1 cellular context compared by ENCODE assay signal in the genomic region with DNA sequence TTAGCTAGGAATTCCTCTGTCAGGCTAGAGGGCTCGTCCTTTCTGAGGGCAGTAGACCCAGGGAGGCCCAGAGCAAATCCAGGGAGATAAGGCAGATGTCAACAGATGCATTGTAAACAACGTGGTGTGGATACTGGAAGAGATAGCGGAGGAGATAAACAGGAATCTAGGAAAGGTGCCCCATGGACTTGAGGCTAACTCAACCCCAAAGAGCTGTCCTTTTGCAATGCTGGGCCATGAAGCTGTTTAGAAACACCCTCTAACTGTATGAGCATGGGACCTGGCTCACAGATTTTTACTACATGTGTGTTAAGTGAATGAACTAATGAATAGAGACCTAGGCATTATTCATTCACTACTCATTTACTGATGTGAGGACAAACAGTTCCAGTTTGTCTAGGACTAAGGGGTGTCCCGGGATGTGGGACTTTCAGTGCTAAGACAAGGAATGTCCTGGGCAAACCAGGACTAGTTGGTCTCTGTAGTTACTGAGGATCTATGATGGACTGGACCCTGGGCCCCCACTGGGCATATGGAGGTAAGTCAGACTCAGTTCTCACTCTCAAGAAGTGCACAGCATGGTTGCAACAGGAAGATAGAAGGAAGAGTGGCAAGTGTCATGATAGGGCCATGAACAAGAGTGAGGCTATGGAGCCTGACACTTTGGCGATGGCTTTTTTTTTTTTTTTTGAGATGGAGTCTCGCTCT.
A peak's percentile ranks its signal among the peaks of the same experiment; 100 is the strongest.
TF ChIP-seq lines count a peak whose summit lies in the region.

No MANE protein-coding gene starts in this region.

TF ChIP-seq in HepG2, 621 proteins besides CTCF, POLR2A, EP300 and RAD21 (continued from another document and continues in another):
- TF ChIP-seq, protein P1, sequence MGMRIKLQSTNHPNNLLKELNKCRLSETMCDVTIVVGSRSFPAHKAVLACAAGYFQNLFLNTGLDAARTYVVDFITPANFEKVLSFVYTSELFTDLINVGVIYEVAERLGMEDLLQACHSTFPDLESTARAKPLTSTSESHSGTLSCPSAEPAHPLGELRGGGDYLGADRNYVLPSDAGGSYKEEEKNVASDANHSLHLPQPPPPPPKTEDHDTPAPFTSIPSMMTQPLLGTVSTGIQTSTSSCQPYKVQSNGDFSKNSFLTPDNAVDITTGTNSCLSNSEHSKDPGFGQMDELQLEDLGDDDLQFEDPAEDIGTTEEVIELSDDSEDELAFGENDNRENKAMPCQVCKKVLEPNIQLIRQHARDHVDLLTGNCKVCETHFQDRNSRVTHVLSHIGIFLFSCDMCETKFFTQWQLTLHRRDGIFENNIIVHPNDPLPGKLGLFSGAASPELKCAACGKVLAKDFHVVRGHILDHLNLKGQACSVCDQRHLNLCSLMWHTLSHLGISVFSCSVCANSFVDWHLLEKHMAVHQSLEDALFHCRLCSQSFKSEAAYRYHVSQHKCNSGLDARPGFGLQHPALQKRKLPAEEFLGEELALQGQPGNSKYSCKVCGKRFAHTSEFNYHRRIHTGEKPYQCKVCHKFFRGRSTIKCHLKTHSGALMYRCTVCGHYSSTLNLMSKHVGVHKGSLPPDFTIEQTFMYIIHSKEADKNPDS (CRISPR knock-in tag; IDR thresholded peaks at IDR 0.05): 0 out of 2 replicates have a peak, but pooled peaks have one; percentile 7
- TF ChIP-seq FOXJ3 (CRISPR knock-in tag; IDR thresholded peaks at IDR 0.05; ENCODE audit: borderline replicate concordance) (peak; percentile 91; the same call in 1 of the 2 replicates), ZNF24 (IDR thresholded peaks at IDR 0.05) (no peak), ZNF230 (CRISPR knock-in tag; IDR thresholded peaks at IDR 0.05) (no peak), ZNF232 (CRISPR knock-in tag; IDR thresholded peaks at IDR 0.05; ENCODE audit: borderline replicate concordance) (no peak), ZNF768 (CRISPR knock-in tag; IDR thresholded peaks at IDR 0.05) (no peak), DMAP1 (CRISPR knock-in tag; IDR thresholded peaks at IDR 0.05) (no peak), ZNF263 (CRISPR knock-in tag; IDR thresholded peaks at IDR 0.05) (0 out of 2 replicates have a peak, but pooled peaks have one; percentile 24), PHB2 (IDR thresholded peaks at IDR 0.05; ENCODE audit: partially characterized antibody) (no peak), ZNF616 (CRISPR knock-in tag; IDR thresholded peaks at IDR 0.05; ENCODE audit: low read depth) (no peak), ZNF607 (CRISPR knock-in tag; IDR thresholded peaks at IDR 0.05; ENCODE audit: borderline replicate concordance) (no peak), DNMT3B (CRISPR knock-in tag; conservative IDR thresholded peaks at IDR 0.05) (no peak), ZBTB1 (CRISPR knock-in tag; IDR thresholded peaks at IDR 0.05; ENCODE audit: borderline replicate concordance) (no peak), ZNF749 (CRISPR knock-in tag; IDR thresholded peaks at IDR 0.05; ENCODE audit: borderline replicate concordance) (no peak), ASH2L (IDR thresholded peaks at IDR 0.05; ENCODE audit: insufficient read length, low read depth, low read length) (peak; percentile 34), KLF15 (CRISPR knock-in tag; IDR thresholded peaks at IDR 0.05; ENCODE audit: borderline replicate concordance) (no peak), SIN3A (IDR thresholded peaks at IDR 0.05; ENCODE audit: borderline replicate concordance, low read depth, low read length) (no peak), ZNF430 (CRISPR knock-in tag; IDR thresholded peaks at IDR 0.05) (no peak), ZFP1 (CRISPR knock-in tag; IDR thresholded peaks at IDR 0.05) (peak; percentile 71; the same call in 1 of the 2 replicates), KLF16 (CRISPR knock-in tag; IDR thresholded peaks at IDR 0.05) (peak in 1 of 2 experiments; percentile 87; a peak in 1 of 4 replicates), ISL2 (CRISPR knock-in tag; IDR thresholded peaks at IDR 0.05) (peak; percentile 87), JUND (CRISPR knock-in tag; IDR thresholded peaks at IDR 0.05) (no peak), ZNF460 (CRISPR knock-in tag; IDR thresholded peaks at IDR 0.05; ENCODE audit: borderline replicate concordance) (no peak; the same call in 1 of the 2 replicates), ZNF562 (CRISPR knock-in tag; IDR thresholded peaks at IDR 0.05; ENCODE audit: borderline replicate concordance) (no peak), ZMYM4 (CRISPR knock-in tag; IDR thresholded peaks at IDR 0.05) (peak; percentile 62; the same call in 1 of the 2 replicates), TEAD3 (CRISPR knock-in tag; optimal IDR thresholded peaks at IDR 0.05; ENCODE audit: borderline replicate concordance) (peak; percentile 61), NFKB2 (CRISPR knock-in tag; IDR thresholded peaks at IDR 0.05; ENCODE audit: borderline replicate concordance) (no peak), ZMYM2 (CRISPR knock-in tag; IDR thresholded peaks at IDR 0.05) (no peak), FOSL1 (CRISPR knock-in tag; IDR thresholded peaks at IDR 0.05; ENCODE audit: borderline replicate concordance) (no peak), THAP11 (CRISPR knock-in tag; IDR thresholded peaks at IDR 0.05) (peak; percentile 55), GLI4 (CRISPR knock-in tag; IDR thresholded peaks at IDR 0.05; ENCODE audit: borderline replicate concordance) (no peak), EED (CRISPR knock-in tag; IDR thresholded peaks at IDR 0.05) (no peak), ZC3H4 (CRISPR knock-in tag; IDR thresholded peaks at IDR 0.05; ENCODE audit: borderline replicate concordance) (no peak), PRPF4 (IDR thresholded peaks at IDR 0.05; ENCODE audit: low read depth, low read length, poor library complexity, severe bottlenecking) (no peak)
- TF ChIP-seq, protein P2, sequence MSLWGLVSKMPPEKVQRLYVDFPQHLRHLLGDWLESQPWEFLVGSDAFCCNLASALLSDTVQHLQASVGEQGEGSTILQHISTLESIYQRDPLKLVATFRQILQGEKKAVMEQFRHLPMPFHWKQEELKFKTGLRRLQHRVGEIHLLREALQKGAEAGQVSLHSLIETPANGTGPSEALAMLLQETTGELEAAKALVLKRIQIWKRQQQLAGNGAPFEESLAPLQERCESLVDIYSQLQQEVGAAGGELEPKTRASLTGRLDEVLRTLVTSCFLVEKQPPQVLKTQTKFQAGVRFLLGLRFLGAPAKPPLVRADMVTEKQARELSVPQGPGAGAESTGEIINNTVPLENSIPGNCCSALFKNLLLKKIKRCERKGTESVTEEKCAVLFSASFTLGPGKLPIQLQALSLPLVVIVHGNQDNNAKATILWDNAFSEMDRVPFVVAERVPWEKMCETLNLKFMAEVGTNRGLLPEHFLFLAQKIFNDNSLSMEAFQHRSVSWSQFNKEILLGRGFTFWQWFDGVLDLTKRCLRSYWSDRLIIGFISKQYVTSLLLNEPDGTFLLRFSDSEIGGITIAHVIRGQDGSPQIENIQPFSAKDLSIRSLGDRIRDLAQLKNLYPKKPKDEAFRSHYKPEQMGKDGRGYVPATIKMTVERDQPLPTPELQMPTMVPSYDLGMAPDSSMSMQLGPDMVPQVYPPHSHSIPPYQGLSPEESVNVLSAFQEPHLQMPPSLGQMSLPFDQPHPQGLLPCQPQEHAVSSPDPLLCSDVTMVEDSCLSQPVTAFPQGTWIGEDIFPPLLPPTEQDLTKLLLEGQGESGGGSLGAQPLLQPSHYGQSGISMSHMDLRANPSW (CRISPR knock-in tag; IDR thresholded peaks at IDR 0.05; ENCODE audit: borderline replicate concordance): no peak
- TF ChIP-seq, protein P3, sequence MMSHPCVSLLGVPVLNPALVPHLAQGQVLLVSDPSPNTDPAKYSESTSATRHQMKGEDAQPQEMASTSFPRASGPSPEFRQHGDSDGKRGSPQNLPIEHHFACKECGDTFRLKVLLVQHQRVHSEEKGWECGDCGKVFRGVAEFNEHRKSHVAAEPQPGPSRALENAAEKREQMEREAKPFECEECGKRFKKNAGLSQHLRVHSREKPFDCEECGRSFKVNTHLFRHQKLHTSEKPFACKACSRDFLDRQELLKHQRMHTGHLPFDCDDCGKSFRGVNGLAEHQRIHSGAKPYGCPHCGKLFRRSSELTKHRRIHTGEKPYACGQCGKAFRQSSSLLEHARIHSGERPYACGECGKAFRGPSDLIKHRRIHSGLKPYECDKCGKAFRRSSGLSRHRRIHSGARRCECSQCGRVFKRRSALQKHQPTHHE (CRISPR knock-in tag; IDR thresholded peaks at IDR 0.05; ENCODE audit: borderline replicate concordance): no peak
- TF ChIP-seq, protein P4, sequence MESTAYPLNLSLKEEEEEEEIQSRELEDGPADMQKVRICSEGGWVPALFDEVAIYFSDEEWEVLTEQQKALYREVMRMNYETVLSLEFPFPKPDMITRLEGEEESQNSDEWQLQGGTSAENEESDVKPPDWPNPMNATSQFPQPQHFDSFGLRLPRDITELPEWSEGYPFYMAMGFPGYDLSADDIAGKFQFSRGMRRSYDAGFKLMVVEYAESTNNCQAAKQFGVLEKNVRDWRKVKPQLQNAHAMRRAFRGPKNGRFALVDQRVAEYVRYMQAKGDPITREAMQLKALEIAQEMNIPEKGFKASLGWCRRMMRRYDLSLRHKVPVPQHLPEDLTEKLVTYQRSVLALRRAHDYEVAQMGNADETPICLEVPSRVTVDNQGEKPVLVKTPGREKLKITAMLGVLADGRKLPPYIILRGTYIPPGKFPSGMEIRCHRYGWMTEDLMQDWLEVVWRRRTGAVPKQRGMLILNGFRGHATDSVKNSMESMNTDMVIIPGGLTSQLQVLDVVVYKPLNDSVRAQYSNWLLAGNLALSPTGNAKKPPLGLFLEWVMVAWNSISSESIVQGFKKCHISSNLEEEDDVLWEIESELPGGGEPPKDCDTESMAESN (CRISPR knock-in tag; conservative IDR thresholded peaks at IDR 0.05): 0 out of 2 replicates have a peak, but pooled peaks have one; percentile 50
- TF ChIP-seq, protein P5, sequence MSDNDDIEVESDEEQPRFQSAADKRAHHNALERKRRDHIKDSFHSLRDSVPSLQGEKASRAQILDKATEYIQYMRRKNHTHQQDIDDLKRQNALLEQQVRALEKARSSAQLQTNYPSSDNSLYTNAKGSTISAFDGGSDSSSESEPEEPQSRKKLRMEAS (IDR thresholded peaks at IDR 0.05): peak; percentile 67
- TF ChIP-seq, protein P6, sequence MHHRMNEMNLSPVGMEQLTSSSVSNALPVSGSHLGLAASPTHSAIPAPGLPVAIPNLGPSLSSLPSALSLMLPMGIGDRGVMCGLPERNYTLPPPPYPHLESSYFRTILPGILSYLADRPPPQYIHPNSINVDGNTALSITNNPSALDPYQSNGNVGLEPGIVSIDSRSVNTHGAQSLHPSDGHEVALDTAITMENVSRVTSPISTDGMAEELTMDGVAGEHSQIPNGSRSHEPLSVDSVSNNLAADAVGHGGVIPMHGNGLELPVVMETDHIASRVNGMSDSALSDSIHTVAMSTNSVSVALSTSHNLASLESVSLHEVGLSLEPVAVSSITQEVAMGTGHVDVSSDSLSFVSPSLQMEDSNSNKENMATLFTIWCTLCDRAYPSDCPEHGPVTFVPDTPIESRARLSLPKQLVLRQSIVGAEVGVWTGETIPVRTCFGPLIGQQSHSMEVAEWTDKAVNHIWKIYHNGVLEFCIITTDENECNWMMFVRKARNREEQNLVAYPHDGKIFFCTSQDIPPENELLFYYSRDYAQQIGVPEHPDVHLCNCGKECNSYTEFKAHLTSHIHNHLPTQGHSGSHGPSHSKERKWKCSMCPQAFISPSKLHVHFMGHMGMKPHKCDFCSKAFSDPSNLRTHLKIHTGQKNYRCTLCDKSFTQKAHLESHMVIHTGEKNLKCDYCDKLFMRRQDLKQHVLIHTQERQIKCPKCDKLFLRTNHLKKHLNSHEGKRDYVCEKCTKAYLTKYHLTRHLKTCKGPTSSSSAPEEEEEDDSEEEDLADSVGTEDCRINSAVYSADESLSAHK (CRISPR knock-in tag; IDR thresholded peaks at IDR 0.05; ENCODE audit: borderline replicate concordance): no peak
- TF ChIP-seq, protein P7, sequence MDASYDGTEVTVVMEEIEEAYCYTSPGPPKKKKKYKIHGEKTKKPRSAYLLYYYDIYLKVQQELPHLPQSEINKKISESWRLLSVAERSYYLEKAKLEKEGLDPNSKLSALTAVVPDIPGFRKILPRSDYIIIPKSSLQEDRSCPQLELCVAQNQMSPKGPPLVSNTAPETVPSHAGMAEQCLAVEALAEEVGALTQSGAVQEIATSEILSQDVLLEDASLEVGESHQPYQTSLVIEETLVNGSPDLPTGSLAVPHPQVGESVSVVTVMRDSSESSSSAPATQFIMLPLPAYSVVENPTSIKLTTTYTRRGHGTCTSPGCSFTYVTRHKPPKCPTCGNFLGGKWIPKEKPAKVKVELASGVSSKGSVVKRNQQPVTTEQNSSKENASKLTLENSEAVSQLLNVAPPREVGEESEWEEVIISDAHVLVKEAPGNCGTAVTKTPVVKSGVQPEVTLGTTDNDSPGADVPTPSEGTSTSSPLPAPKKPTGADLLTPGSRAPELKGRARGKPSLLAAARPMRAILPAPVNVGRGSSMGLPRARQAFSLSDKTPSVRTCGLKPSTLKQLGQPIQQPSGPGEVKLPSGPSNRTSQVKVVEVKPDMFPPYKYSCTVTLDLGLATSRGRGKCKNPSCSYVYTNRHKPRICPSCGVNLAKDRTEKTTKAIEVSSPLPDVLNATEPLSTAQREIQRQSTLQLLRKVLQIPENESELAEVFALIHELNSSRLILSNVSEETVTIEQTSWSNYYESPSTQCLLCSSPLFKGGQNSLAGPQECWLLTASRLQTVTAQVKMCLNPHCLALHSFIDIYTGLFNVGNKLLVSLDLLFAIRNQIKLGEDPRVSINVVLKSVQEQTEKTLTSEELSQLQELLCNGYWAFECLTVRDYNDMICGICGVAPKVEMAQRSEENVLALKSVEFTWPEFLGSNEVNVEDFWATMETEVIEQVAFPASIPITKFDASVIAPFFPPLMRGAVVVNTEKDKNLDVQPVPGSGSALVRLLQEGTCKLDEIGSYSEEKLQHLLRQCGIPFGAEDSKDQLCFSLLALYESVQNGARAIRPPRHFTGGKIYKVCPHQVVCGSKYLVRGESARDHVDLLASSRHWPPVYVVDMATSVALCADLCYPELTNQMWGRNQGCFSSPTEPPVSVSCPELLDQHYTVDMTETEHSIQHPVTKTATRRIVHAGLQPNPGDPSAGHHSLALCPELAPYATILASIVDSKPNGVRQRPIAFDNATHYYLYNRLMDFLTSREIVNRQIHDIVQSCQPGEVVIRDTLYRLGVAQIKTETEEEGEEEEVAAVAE (CRISPR knock-in tag; IDR thresholded peaks at IDR 0.05; ENCODE audit: borderline replicate concordance): 0 out of 2 replicates have a peak, but pooled peaks have one; percentile 37
- TF ChIP-seq, protein P8, sequence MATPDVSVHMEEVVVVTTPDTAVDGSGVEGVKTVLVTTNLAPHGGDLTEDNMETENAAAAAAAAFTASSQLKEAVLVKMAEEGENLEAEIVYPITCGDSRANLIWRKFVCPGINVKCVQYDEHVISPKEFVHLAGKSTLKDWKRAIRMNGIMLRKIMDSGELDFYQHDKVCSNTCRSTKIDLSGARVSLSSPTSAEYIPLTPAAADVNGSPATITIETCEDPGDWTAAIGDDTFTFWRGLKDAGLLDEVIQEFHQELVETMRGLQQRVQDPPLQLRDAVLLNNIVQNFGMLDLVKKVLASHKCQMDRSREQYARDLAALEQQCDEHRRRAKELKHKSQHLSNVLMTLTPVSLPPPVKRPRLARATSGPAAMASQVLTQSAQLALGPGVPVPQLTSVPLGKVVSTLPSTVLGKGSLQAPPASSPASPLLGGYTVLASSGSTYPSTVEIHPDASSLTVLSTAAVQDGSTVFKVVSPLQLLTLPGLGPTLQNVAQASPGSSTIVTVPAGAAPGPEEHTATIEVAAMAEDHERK (CRISPR knock-in tag; IDR thresholded peaks at IDR 0.05; ENCODE audit: low read depth): no peak
- TF ChIP-seq, protein P9, sequence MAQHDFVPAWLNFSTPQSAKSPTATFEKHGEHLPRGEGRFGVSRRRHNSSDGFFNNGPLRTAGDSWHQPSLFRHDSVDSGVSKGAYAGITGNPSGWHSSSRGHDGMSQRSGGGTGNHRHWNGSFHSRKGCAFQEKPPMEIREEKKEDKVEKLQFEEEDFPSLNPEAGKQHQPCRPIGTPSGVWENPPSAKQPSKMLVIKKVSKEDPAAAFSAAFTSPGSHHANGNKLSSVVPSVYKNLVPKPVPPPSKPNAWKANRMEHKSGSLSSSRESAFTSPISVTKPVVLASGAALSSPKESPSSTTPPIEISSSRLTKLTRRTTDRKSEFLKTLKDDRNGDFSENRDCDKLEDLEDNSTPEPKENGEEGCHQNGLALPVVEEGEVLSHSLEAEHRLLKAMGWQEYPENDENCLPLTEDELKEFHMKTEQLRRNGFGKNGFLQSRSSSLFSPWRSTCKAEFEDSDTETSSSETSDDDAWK (CRISPR knock-in tag; IDR thresholded peaks at IDR 0.05): no peak
